Comparison of ENCODE assay signal across 8 cellular contexts in genomic region chr19:1592755-1593628, GRCh38. TPM values are rescaled to one million over a fixed set of nuclear protein-coding genes. Genes with fewer than 3 reads are reported as not detected.
DNase-seq lines count a peak whose midpoint lies in the region; ATAC-seq and TF ChIP-seq lines count a peak whose summit lies in the region.

Gene MBD3 (minus strand): TSS chr19:1592865. CDS start chr19:1592631, 234 bp downstream.

- peak; percentile 66 for ATAC-seq in GM21529 (IDR thresholded peaks at IDR 0.05; ENCODE audit: unreplicated experiment)
- ATAC-seq in esophagus mucosa: peak; percentile 90

- POLR2A ChIA-PET in PC-9 (lab: Charles Lee; ENCODE audit: unreplicated experiment): interaction anchor here (0.6 to 0.7 kb wide), 4 partner anchors 51 to 1021 kb away, joined by 3 to 13 read pairs (median 6); a partner anchor contains a TSS

- TF ChIP-seq RAD21 in Ishikawa (IDR thresholded peaks at IDR 0.05; ENCODE audit: low read depth): no peak

- no peaks in the 10 kb centered on the region for H3K36me3 ChIP-seq in PC-9 (ENCODE audit: low read depth)
- H3K36me3 ChIP-seq in muscle layer of duodenum (ENCODE audit: control insufficient read depth in 1 of 2, insufficient read depth in 2 of 2, low read length in 2 of 2): peaks cover 11 to 14% of the 10 kb centered on the region in 2 donors

- DNase-seq in DMS 273 (lab: John Stamatoyannopoulos, UW; ENCODE audit: unreplicated experiment) (peak; percentile 98), PC-9 (peak; percentile 71 to 93)
- DNase-seq in activated T-cell treated with anti-CD3 and anti-CD28 coated beads, Interleukin-2, amount 50 U/mL, for 24 hours: peak; percentile 91
- peak; percentile 65 for DNase-seq in stimulated activated CD8-positive, alpha-beta memory T cell treated with anti-CD3 and anti-CD28 coated beads, Interleukin-7, amount 100 ng/mL, for 24 hours (ENCODE audit: low read depth)

- H3K9me3 ChIP-seq in PC-9 (ENCODE audit: insufficient read depth, low read depth): no peaks in the 10 kb centered on the region
- no peaks in the 10 kb centered on the region for H3K9me3 ChIP-seq in muscle layer of duodenum (ENCODE audit: control insufficient read depth in 1 of 2, low read length in 2 of 2)

- no peaks in the 10 kb centered on the region for H3K9me3 Mint-ChIP-seq in activated T-cell treated with anti-CD3 and anti-CD28 coated beads, Interleukin-2, amount 50 U/mL, for 24 hours

- peaks cover 22% of the 10 kb centered on the region for H3K4me1 Mint-ChIP-seq in activated T-cell treated with anti-CD3 and anti-CD28 coated beads, Interleukin-2, amount 50 U/mL, for 24 hours (ENCODE audit: low read depth)

- TF ChIP-seq EP300 in Ishikawa (IDR thresholded peaks at IDR 0.05; ENCODE audit: borderline replicate concordance): peak; percentile 64

- CTCF ChIA-PET in PC-9 (lab: Charles Lee): interaction anchor here (0.6 to 1.0 kb wide), 6 partner anchors 26 to 198 kb away, joined by 3 to 21 read pairs (median 4); no protein-coding TSS in a partner anchor

- H4K20me1 ChIP-seq in PC-9 (ENCODE audit: insufficient read depth): peaks cover 11% of the 10 kb centered on the region

- no TSS peak for BruUV-seq in PC-9 (replicated peaks; lab: Mats Ljungman, UMichigan)

- no peaks in the 10 kb centered on the region for H3K9me2 ChIP-seq in PC-9 (ENCODE audit: insufficient read depth)

- no peak for TF ChIP-seq CTCF in PC-9 (conservative IDR thresholded peaks at IDR 0.05)

- intact Hi-C loops in PC-9 (cut with micrococcal nuclease; ENCODE audit: unreplicated experiment): no loop called here

- peak within 1 kb of the TSS; percentile 88 for H3K27ac ChIP-seq in PC-9
- H3K27ac ChIP-seq in muscle layer of duodenum (ENCODE audit: low read length): peak within 1 kb of the TSS; percentile 82

- H3K4me3 ChIP-seq in PC-9 (peak within 1 kb of the TSS; percentile 78), muscle layer of duodenum (ENCODE audit: low read depth in 1 of 2, low read length in 2 of 2) (peak within 1 kb of the TSS; percentile 77 to 82)

- 0 out of 2 replicates have a peak within 1 kb of the TSS, but pooled peaks have one; percentile 57 for H2AFZ ChIP-seq in PC-9

- peaks cover 37% of the 10 kb centered on the region for H3K79me2 ChIP-seq in PC-9 (ENCODE audit: low read depth)

- H3K27me3 Mint-ChIP-seq in activated T-cell treated with anti-CD3 and anti-CD28 coated beads, Interleukin-2, amount 50 U/mL, for 24 hours: no peaks in the 10 kb centered on the region

- H3K36me3 Mint-ChIP-seq in activated T-cell treated with anti-CD3 and anti-CD28 coated beads, Interleukin-2, amount 50 U/mL, for 24 hours (ENCODE audit: low read depth): peaks cover 74% of the 10 kb centered on the region

- H3K4me3 Mint-ChIP-seq in activated T-cell treated with anti-CD3 and anti-CD28 coated beads, Interleukin-2, amount 50 U/mL, for 24 hours: peak within 1 kb of the TSS; percentile 94

- peak within 1 kb of the TSS; percentile 97 for H3K27ac Mint-ChIP-seq in activated T-cell treated with anti-CD3 and anti-CD28 coated beads, Interleukin-2, amount 50 U/mL, for 24 hours

- H3K27me3 ChIP-seq in PC-9 (ENCODE audit: insufficient read depth, low read depth) (no peaks in the 10 kb centered on the region), muscle layer of duodenum (ENCODE audit: low read depth, low read length) (no peaks in the 10 kb centered on the region)

- peak within 1 kb of the TSS; percentile 88 for H3K4me2 ChIP-seq in PC-9

- H3F3A ChIP-seq in PC-9 (ENCODE audit: insufficient read depth, low read depth): peaks cover 31% of the 10 kb centered on the region; the same call in 1 of the 2 replicates

- peaks cover 7% of the 10 kb centered on the region; the same call in 1 of the 2 replicates for H3K4me1 ChIP-seq in PC-9 (replicated peaks; ENCODE audit: insufficient read depth)
- peaks cover 5 to 17% of the 10 kb centered on the region in 2 donors for H3K4me1 ChIP-seq in muscle layer of duodenum (ENCODE audit: control insufficient read depth in 1 of 2, insufficient read depth in 2 of 2, low read length in 2 of 2)

TF ChIP-seq in Ishikawa, 13 proteins besides CTCF, POLR2A, EP300 and RAD21:
- TF ChIP-seq MAX (IDR thresholded peaks at IDR 0.05) (peak; percentile 13; the same call in 1 of the 2 replicates), EGR1 (IDR thresholded peaks at IDR 0.05) (0 out of 2 replicates have a peak, but pooled peaks have one; percentile 31), CEBPB (IDR thresholded peaks at IDR 0.05) (no peak), FOXM1 (IDR thresholded peaks at IDR 0.05; ENCODE audit: borderline replicate concordance, low read depth) (no peak), TAF1 (IDR thresholded peaks at IDR 0.05; ENCODE audit: low read depth) (peak; percentile 53), USF1 (IDR thresholded peaks at IDR 0.05) (no peak)

RNA-seq across cellular contexts. Expression of gene MBD3, which starts in this region (rescaled TPM):
- total RNA-seq in PC-9 (2021) (129 and 143 TPM in 2 replicates), esophagus mucosa (44.2 TPM)

Comparison
In these comparisons a context has a peak if more than half of its experiments do, and no peak if none do; other contexts are left out.
1. Peak in every context shown above with its lines: DNase-seq, ATAC-seq, H3K4me3 ChIP-seq and H3K27ac ChIP-seq.